8 cellular contexts compared by ENCODE assay signal in genomic region chr15:31236184-31237041, GRCh38.
A peak's percentile ranks its signal among the peaks of the same experiment; 100 is the strongest.
DNase-seq lines count a peak whose midpoint lies in the region; ATAC-seq lines count a peak whose summit lies in the region.

No MANE protein-coding gene starts in this region.

- no peak overlapping the region for H3K27ac ChIP-seq in epithelial cell of prostate

- H3K4me3 ChIP-seq in NT2/D1 (ENCODE audit: insufficient read length, low read depth) = no peak overlapping the region

- H3K27me3 ChIP-seq in NT2/D1 (ENCODE audit: insufficient read depth, insufficient read length) = no peaks in the 10 kb centered on the region

- H3K36me3 ChIP-seq in NT2/D1 (ENCODE audit: insufficient read depth, insufficient read length, low read length) = no peaks in the 10 kb centered on the region

- ATAC-seq in HG03064 (IDR thresholded peaks at IDR 0.05; ENCODE audit: low read depth, unreplicated experiment) (peak; percentile 26), HG03280 (IDR thresholded peaks at IDR 0.05; ENCODE audit: unreplicated experiment) (no peak)

- peaks cover 4% of the 10 kb centered on the region for H3K4me1 ChIP-seq in NT2/D1 (ENCODE audit: insufficient read depth, insufficient read length)

- peak; percentile 79 for DNase-seq in ELR (ENCODE audit: low read depth)
- DNase-seq in NT2/D1 (ENCODE audit: low read depth, low spot score) = peak; percentile 11
- DNase-seq in epithelial cell of prostate (ENCODE audit: low read depth, low spot score) = peak; percentile 5
- DNase-seq in mucosa of gallbladder (ENCODE audit: low spot score) = peak; percentile 83
- no peak for DNase-seq in HuH-7 (ENCODE audit: low spot score)
- no peak for DNase-seq in central memory CD4-positive, alpha-beta T cell

- H3K9ac ChIP-seq in NT2/D1 (ENCODE audit: insufficient read length, low read depth) = no peak overlapping the region

- no peaks in the 10 kb centered on the region for H3K9me3 ChIP-seq in NT2/D1 (ENCODE audit: insufficient read depth, low read length)

Comparison
In these comparisons a context has a peak if more than half of its experiments do, and no peak if none do; other contexts are left out.
1. DNase-seq: peak in ELR (single experiment), NT2/D1 (single experiment), epithelial cell of prostate (single experiment) and mucosa of gallbladder (single experiment); none in HuH-7 (single experiment) and central memory CD4-positive, alpha-beta T cell (single experiment).